In the genomic region with DNA sequence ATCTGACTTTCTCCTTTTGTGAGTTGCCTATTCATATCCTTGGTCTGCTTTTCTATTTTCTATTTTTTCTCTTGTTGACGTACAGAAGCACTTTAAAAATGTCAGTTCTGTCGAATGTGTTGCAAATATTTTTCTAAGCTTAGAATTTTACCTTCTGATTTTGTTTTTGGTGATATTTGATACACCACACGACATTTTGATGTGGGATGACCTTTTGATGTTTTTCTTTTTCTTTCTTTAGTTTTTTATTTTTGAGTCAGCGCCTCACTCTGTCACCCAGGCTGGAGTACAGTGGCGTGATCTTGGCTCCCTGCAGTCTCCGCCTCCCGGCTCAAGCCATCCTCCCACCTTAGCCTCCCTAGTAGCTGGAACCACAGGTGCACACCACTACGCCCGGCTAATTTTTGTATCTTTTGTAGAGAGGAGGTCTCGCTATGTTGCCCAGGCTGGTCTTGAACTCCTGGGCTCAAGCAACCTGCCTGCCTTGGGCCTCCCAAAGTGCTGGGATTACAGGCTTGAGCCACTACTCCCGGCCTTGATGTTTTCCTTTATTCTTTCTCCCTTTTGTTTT, we compare ENCODE assay signal across 8 cellular contexts. TPM values are rescaled to one million over a fixed set of nuclear protein-coding genes. Genes with fewer than 3 reads are reported as not detected.
DNase-seq lines count a peak whose midpoint lies in the region; ATAC-seq and TF ChIP-seq lines count a peak whose summit lies in the region.

No MANE protein-coding gene starts in this region.

- H3K4me2 ChIP-seq in neural progenitor cell, result peak overlapping the region; percentile 80

- H3K36me3 ChIP-seq in CD8-positive, alpha-beta T cell (ENCODE audit: insufficient read depth, low read length), result no peaks in the 10 kb centered on the region
- H3K36me3 ChIP-seq in ectodermal cell (ENCODE audit: control insufficient read depth, insufficient read depth, low read length), result no peaks in the 10 kb centered on the region
- H3K36me3 ChIP-seq in neural progenitor cell, result no peaks in the 10 kb centered on the region

- H3K9ac ChIP-seq in neural progenitor cell, result no peak overlapping the region

- H3F3A ChIP-seq in neural progenitor cell (ENCODE audit: low read depth), result peaks cover 14% of the 10 kb centered on the region

- 76 to 78% methylated on average over 11 of the region's 11 CpGs for WGBS in ectodermal cell, 2 experiments

- POLR2A ChIA-PET in CD8-positive, alpha-beta T cell (lab: Charles Lee), result interaction anchor here (0.7 to 1.8 kb wide), 7 partner anchors 13 to 246 kb away, joined by 3 to 12 read pairs (median 4); a partner anchor contains a TSS
- POLR2A ChIA-PET in RWPE1 (lab: Yijun Ruan, JAX; ENCODE audit: low non-redundant PET), result no interaction called here

- no peaks in the 10 kb centered on the region for H3K27me3 Mint-ChIP-seq in CD8-positive, alpha-beta T cell (ENCODE audit: low read depth)
- peaks cover 6% of the 10 kb centered on the region for H3K27me3 Mint-ChIP-seq in neural progenitor cell (ENCODE audit: insufficient read depth, low read depth)

- peak overlapping the region; percentile 79 for H3K4me3 Mint-ChIP-seq in CD8-positive, alpha-beta T cell
- H3K4me3 Mint-ChIP-seq in neural progenitor cell, result peak overlapping the region; percentile 81

- ATAC-seq in CD8-positive, alpha-beta T cell, result no peak
- no peak for ATAC-seq in HG02763 (IDR thresholded peaks at IDR 0.05; ENCODE audit: unreplicated experiment)

- peaks cover 13% of the 10 kb centered on the region for H3K4me1 ChIP-seq in CD8-positive, alpha-beta T cell (ENCODE audit: insufficient read depth, low read length)
- no peaks in the 10 kb centered on the region for H3K4me1 ChIP-seq in ectodermal cell (ENCODE audit: control insufficient read depth, insufficient read depth, low read length)
- H3K4me1 ChIP-seq in neural progenitor cell, result peaks cover 3% of the 10 kb centered on the region

- H2AFZ ChIP-seq in neural progenitor cell (replicated peaks), result peak overlapping the region; percentile 81

- peak in 3 of 7 experiments; percentile 17 to 29 (median 25) for DNase-seq in CD8-positive, alpha-beta T cell
- DNase-seq in RWPE1 (ENCODE audit: low spot score), result no peak
- no peak for DNase-seq in neural progenitor cell (ENCODE audit: low spot score)
- DNase-seq in putamen (ENCODE audit: low spot score), result no peak
- no peak for DNase-seq in foreskin melanocyte
- DNase-seq in DMS 273 treated with DMSO at 0.1 percent for 48 hours (lab: John Stamatoyannopoulos, UW), result no peak

- H3K9me3 Mint-ChIP-seq in CD8-positive, alpha-beta T cell, result no peaks in the 10 kb centered on the region
- H3K9me3 Mint-ChIP-seq in neural progenitor cell, result no peaks in the 10 kb centered on the region

- H3K9me3 ChIP-seq in CD8-positive, alpha-beta T cell (ENCODE audit: low read length), result no peaks in the 10 kb centered on the region
- H3K9me3 ChIP-seq in ectodermal cell (ENCODE audit: control insufficient read depth, low read length) (no peaks in the 10 kb centered on the region), neural progenitor cell (ENCODE audit: low read depth) (no peaks in the 10 kb centered on the region)

- CTCF ChIA-PET in CD8-positive, alpha-beta T cell (lab: Charles Lee), result interaction anchor here (0.6 to 6.6 kb wide), 21 partner anchors 8 to 268 kb away, joined by 3 to 108 read pairs (median 4); no protein-coding TSS in a partner anchor
- CTCF ChIA-PET in RWPE1 (lab: Yijun Ruan, JAX), result interaction anchor here (0.6 to 2.4 kb wide), 12 partner anchors 10 to 266 kb away, joined by 3 to 40 read pairs (median 3); no protein-coding TSS in a partner anchor

- no peaks in the 10 kb centered on the region for H3K27me3 ChIP-seq in CD8-positive, alpha-beta T cell (ENCODE audit: insufficient read depth, low read length)
- no peaks in the 10 kb centered on the region for H3K27me3 ChIP-seq in ectodermal cell (ENCODE audit: control insufficient read depth, insufficient read depth, low read length, poor library complexity, severe bottlenecking)
- no peaks in the 10 kb centered on the region for H3K27me3 ChIP-seq in neural progenitor cell

- H3K4me3 ChIP-seq in CD8-positive, alpha-beta T cell (ENCODE audit: low read depth, low read length), result peak overlapping the region; percentile 52
- H3K4me3 ChIP-seq in ectodermal cell (ENCODE audit: insufficient read depth, low read depth, low read length) (peak overlapping the region; percentile 51), neural progenitor cell (peak overlapping the region; percentile 53)

- H4K20me1 ChIP-seq in neural progenitor cell (ENCODE audit: low read depth), result no peaks in the 10 kb centered on the region

- intact Hi-C loops in CD8-positive, alpha-beta T cell (cut with DNase I, micrococcal nuclease), result loop anchor here (1.0 to 5.0 kb wide), 4 partner anchors 20 to 269 kb away; no protein-coding TSS in a partner anchor

- H3K27ac Mint-ChIP-seq in CD8-positive, alpha-beta T cell, result peak overlapping the region; percentile 86
- H3K27ac Mint-ChIP-seq in neural progenitor cell, result peak overlapping the region; percentile 81

- no peaks in the 10 kb centered on the region for H3K36me3 Mint-ChIP-seq in CD8-positive, alpha-beta T cell
- H3K36me3 Mint-ChIP-seq in neural progenitor cell, result no peaks in the 10 kb centered on the region

- H3K4me1 Mint-ChIP-seq in CD8-positive, alpha-beta T cell (ENCODE audit: low read depth), result peaks cover 16% of the 10 kb centered on the region
- peaks cover 25% of the 10 kb centered on the region for H3K4me1 Mint-ChIP-seq in neural progenitor cell

- no peaks in the 10 kb centered on the region for H3K79me2 ChIP-seq in neural progenitor cell (ENCODE audit: low read depth)

- TF ChIP-seq CTCF in CD8-positive, alpha-beta T cell (IDR thresholded peaks at IDR 0.05), result no peak
- no peak for TF ChIP-seq CTCF in RWPE1 (conservative IDR thresholded peaks at IDR 0.05; ENCODE audit: low read depth)
- no peak for TF ChIP-seq CTCF in neural progenitor cell (IDR thresholded peaks at IDR 0.05)

- H3K27ac ChIP-seq in CD8-positive, alpha-beta T cell (ENCODE audit: low read depth, low read length), result peak overlapping the region; percentile 21
- H3K27ac ChIP-seq in RWPE1, result peak overlapping the region; percentile 94
- H3K27ac ChIP-seq in ectodermal cell (ENCODE audit: insufficient read depth, low read depth, low read length, poor library complexity, severe bottlenecking), result no peak overlapping the region
- H3K27ac ChIP-seq in neural progenitor cell, result no peak overlapping the region

RNA-seq across cellular contexts. Expression of a gene that starts 39.6 kb away (rescaled TPM):
- 10 to 100 TPM; 89.0 to 91.1 TPM for total RNA-seq in CD8-positive, alpha-beta T cell
- polyA plus RNA-seq in ectodermal cell (2013, experiment 1 of 4), result 205 TPM
- polyA plus RNA-seq in ectodermal cell (2013, experiment 2 of 4), result 208 TPM
- polyA plus RNA-seq in ectodermal cell (2013, experiment 3 of 4), result 196 TPM
- 228 TPM for polyA plus RNA-seq in ectodermal cell (2013, experiment 4 of 4)
- 396 and 521 TPM in 2 replicates for total RNA-seq in neural progenitor cell (ENCODE audit: low replicate concordance)

Comparison
In these comparisons a context has a peak if more than half of its experiments do, and no peak if none do; other contexts are left out.
1. H3K27ac ChIP-seq: peak in CD8-positive, alpha-beta T cell (single experiment) and RWPE1 (single experiment); none in ectodermal cell (single experiment) and neural progenitor cell (single experiment).
2. Peak in every context shown above with its lines, with median percentiles within 50 percentile points of each other: H3K4me3 ChIP-seq.